ENCODE assay signal across 13 cellular contexts in the genomic region with DNA sequence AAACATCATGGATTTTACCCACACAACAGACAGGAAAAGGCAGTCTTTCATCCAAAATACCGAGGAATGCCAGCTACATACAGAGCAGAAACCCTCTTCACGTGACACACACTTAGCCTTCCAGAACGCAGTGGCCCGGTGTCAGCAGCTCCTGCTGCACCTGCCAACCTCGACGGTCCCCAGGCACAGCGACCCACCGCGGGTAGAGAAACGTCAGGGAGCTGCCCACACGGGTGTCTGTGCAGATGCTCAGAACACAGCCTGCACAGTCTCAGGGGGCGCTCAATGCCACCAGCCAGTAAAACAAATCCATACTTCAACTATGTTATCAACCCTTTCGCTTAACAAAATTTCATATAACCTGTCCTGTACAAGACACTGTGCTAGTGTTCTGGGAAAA.
"Had no signal": no experiment of that assay in that cellular context is flagged by ENCODE, and none has a peak within 500 bp of the region (broad histone marks: within the 10 kb centered on the region; RNA-seq: fewer than 3 reads in every experiment).

No MANE protein-coding gene starts in this region.

- DNase-seq: activated naive CD4-positive, alpha-beta T cell treated with Interleukin-2 at 50 U/mL for 16 hours; activated T-cell treated with anti-CD3 and anti-CD28 coated beads for 4 hours; cerebellar nuclear complex; effector memory CD4-positive, alpha-beta T cell; heart left ventricle; immature natural killer cell; mesendoderm had no signal

- H3K9me3 ChIP-seq: heart left ventricle, prostate gland, upper lobe of left lung had no signal

- H3K27me3 ChIP-seq: upper lobe of left lung had no signal

- H3K4me3 ChIP-seq: heart left ventricle, prostate gland, upper lobe of left lung had no signal

- H3K36me3 ChIP-seq: heart left ventricle, prostate gland, upper lobe of left lung had no signal

- H3K9me3 Mint-ChIP-seq: activated T-helper 17 cell treated with anti-CD3 and anti-CD28 coated beads, Interleukin-2, amount 50 U/mL, for 72 hours; immature natural killer cell; stimulated activated naive CD8-positive, alpha-beta T cell treated with anti-CD3 and anti-CD28 coated beads, Interleukin-15, Interleukin-2, amounts not matched to agents 100 ng/mL and 50 ng/mL, for 24 hours had no signal

- H3K27ac Mint-ChIP-seq: activated T-helper 17 cell treated with anti-CD3 and anti-CD28 coated beads, Interleukin-2, amount 50 U/mL, for 72 hours; immature natural killer cell; nephron; stimulated activated naive CD8-positive, alpha-beta T cell treated with anti-CD3 and anti-CD28 coated beads, Interleukin-15, Interleukin-2, amounts not matched to agents 100 ng/mL and 50 ng/mL, for 24 hours had no signal

- H3K27me3 Mint-ChIP-seq: activated T-helper 17 cell treated with anti-CD3 and anti-CD28 coated beads, Interleukin-2, amount 50 U/mL, for 72 hours; stimulated activated naive CD8-positive, alpha-beta T cell treated with anti-CD3 and anti-CD28 coated beads, Interleukin-15, Interleukin-2, amounts not matched to agents 100 ng/mL and 50 ng/mL, for 24 hours had no signal

- H3K27ac ChIP-seq: heart left ventricle, prostate gland, upper lobe of left lung had no signal

- H3K4me1 ChIP-seq: prostate gland had no signal

- H3K4me3 Mint-ChIP-seq: activated T-helper 17 cell treated with anti-CD3 and anti-CD28 coated beads, Interleukin-2, amount 50 U/mL, for 72 hours; immature natural killer cell; nephron; stimulated activated naive CD8-positive, alpha-beta T cell treated with anti-CD3 and anti-CD28 coated beads, Interleukin-15, Interleukin-2, amounts not matched to agents 100 ng/mL and 50 ng/mL, for 24 hours had no signal

- H3K36me3 Mint-ChIP-seq: immature natural killer cell had no signal

- ATAC-seq: activated T-helper 17 cell treated with anti-CD3 and anti-CD28 coated beads, Interleukin-2, amount 50 U/mL, for 72 hours; heart left ventricle; sciatic nerve had no signal

- H3K4me1 Mint-ChIP-seq: activated T-helper 17 cell treated with anti-CD3 and anti-CD28 coated beads, Interleukin-2, amount 50 U/mL, for 72 hours; immature natural killer cell had no signal
